8 cellular contexts compared by ENCODE assay signal in the genomic region with DNA sequence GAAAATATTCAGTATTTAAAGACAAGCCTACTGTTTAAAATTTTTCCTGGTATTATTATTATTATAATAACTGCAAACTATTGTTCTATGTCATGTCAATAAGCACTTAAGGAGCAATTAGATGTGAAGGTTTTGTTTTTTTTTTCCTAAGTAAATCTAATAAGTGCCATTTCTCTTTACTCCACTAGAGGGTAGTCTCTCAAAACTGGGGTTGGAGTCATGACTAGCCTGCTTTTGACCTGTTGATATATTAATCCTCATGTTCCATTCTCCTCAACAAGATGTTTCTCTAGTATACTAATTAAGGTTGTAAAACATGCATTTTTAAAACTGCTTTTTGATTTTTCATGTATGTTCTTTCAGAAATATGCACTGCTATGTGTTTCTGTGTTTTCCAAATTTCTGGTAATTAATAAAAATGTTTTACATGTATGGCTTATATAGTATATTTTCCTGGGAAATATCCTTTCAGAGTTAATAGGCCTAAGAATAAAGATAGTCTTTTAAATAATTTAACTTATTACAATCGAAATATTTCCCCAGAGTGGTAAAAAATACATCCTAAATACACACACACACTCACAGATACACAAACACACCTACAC. TPM values are rescaled to one million over a fixed set of nuclear protein-coding genes. Genes with fewer than 3 reads are reported as not detected.
DNase-seq lines count a peak whose midpoint lies in the region; ATAC-seq and TF ChIP-seq lines count a peak whose summit lies in the region.

No MANE protein-coding gene starts in this region.

- H3K36me3 ChIP-seq in ascending aorta (no peaks in the 10 kb centered on the region), iPS DF 6.9 (ENCODE audit: control insufficient read depth, insufficient read depth, low read length) (no peaks in the 10 kb centered on the region), upper lobe of left lung (no peaks in the 10 kb centered on the region)

- no peak for TF ChIP-seq EP300 in upper lobe of left lung (IDR thresholded peaks at IDR 0.05)

- TF ChIP-seq CTCF in ascending aorta (IDR thresholded peaks at IDR 0.05) (peak; percentile 14 to 73 (median 68)), upper lobe of left lung (IDR thresholded peaks at IDR 0.05) (peak in 5 of 6 experiments; percentile 43 to 69 (median 46))

- WGBS in iPS DF 6.9 (ENCODE audit: insufficient coverage, insufficient read length), result no CpG with 5 or more reads among the region's 1 CpG
- 27 to 49% methylated on average over 1 of the region's 1 CpG for WGBS in upper lobe of left lung, 2 donors

- intact Hi-C loops in Right ventricle myocardium superior (cut with DNase I), result loop anchor here (5.0 to 10.0 kb wide), 2 partner anchors 395 to 408 kb away; no protein-coding TSS in a partner anchor
- intact Hi-C loops in cardiac septum (cut with DNase I), result loop anchor here (5.0 to 10.0 kb wide), 2 partner anchors 397 to 645 kb away; no protein-coding TSS in a partner anchor
- intact Hi-C loops in ascending aorta (cut with DNase I), result loop anchor here (2.0 kb wide), 2 partner anchors 397 to 645 kb away; no protein-coding TSS in a partner anchor

- no peak overlapping the region for H3K27ac ChIP-seq in ascending aorta
- H3K27ac ChIP-seq in iPS DF 6.9 (ENCODE audit: low read length), result no peak overlapping the region
- H3K27ac ChIP-seq in upper lobe of left lung, result no peak overlapping the region

- H3K27me3 ChIP-seq in ascending aorta (no peaks in the 10 kb centered on the region), iPS DF 6.9 (ENCODE audit: control insufficient read depth, insufficient read depth, low read length) (no peaks in the 10 kb centered on the region), upper lobe of left lung (no peaks in the 10 kb centered on the region)

- H3K4me3 ChIP-seq in ascending aorta (no peak overlapping the region), iPS DF 6.9 (ENCODE audit: low read length) (no peak overlapping the region), upper lobe of left lung (no peak overlapping the region)

- DNase-seq in Right ventricle myocardium superior, result no peak
- DNase-seq in cardiac septum (ENCODE audit: low spot score), result no peak
- peak; percentile 58 for DNase-seq in NCI-H345 (lab: John Stamatoyannopoulos, UW)
- DNase-seq in ascending aorta (ENCODE audit: low spot score in 2 of 2), result no peak
- DNase-seq in iPS DF 6.9 (ENCODE audit: low read depth, low spot score), result peak; percentile 16
- DNase-seq in upper lobe of left lung, result no peak
- DNase-seq in stimulated activated CD4-positive, alpha-beta T cell treated with anti-CD3 and anti-CD28 coated beads, Interleukin-4, amount 100 ng/mL, for 24 hours, result no peak

- peak; percentile 73 for ATAC-seq in Right ventricle myocardium superior (ENCODE audit: poor library complexity)
- ATAC-seq in HG02938 (IDR thresholded peaks at IDR 0.05; ENCODE audit: unreplicated experiment), result peak; percentile 68
- peak in 1 of 2 donors; percentile 81 for ATAC-seq in upper lobe of left lung (ENCODE audit: low FRiP score in 2 of 2)

- H3K4me1 ChIP-seq in ascending aorta (peaks cover 0 to 3% of the 10 kb centered on the region in 2 donors), iPS DF 6.9 (ENCODE audit: control insufficient read depth, insufficient read depth, low read length) (peaks cover 4% of the 10 kb centered on the region; the same call in 1 of the 2 replicates), upper lobe of left lung (no peaks in the 10 kb centered on the region)

- TF ChIP-seq POLR2A in upper lobe of left lung (IDR thresholded peaks at IDR 0.05), result no peak

- H3K9me3 ChIP-seq in ascending aorta, result no peaks in the 10 kb centered on the region
- H3K9me3 ChIP-seq in iPS DF 6.9 (ENCODE audit: control insufficient read depth, insufficient read depth, low read length), result no peaks in the 10 kb centered on the region
- no peaks in the 10 kb centered on the region for H3K9me3 ChIP-seq in upper lobe of left lung

RNA-seq across cellular contexts. Expression of a gene that starts 1.0 kb away (rescaled TPM):
- 14.8 TPM for total RNA-seq in Right ventricle myocardium superior
- total RNA-seq in cardiac septum, result 0.40 TPM
- total RNA-seq in ascending aorta, result 1.7 TPM
- 1 to 10 TPM in 4 of 6 donors, under 1 TPM in 1, not detected in 1; 0.89 to 5.4 (median 2.6) TPM for total RNA-seq in upper lobe of left lung

Comparison
In these comparisons a context has a peak if more than half of its experiments do, and no peak if none do; other contexts are left out.
1. DNase-seq: peak in NCI-H345 (single experiment) and iPS DF 6.9 (single experiment); none in Right ventricle myocardium superior (single experiment), cardiac septum (single experiment), ascending aorta (0 of 2), upper lobe of left lung (0 of 2) and stimulated activated CD4-positive, alpha-beta T cell treated with anti-CD3 and anti-CD28 coated beads, Interleukin-4, amount 100 ng/mL, for 24 hours (single experiment).